Comparison of ENCODE assay signal across 36 cellular contexts in the genomic region with DNA sequence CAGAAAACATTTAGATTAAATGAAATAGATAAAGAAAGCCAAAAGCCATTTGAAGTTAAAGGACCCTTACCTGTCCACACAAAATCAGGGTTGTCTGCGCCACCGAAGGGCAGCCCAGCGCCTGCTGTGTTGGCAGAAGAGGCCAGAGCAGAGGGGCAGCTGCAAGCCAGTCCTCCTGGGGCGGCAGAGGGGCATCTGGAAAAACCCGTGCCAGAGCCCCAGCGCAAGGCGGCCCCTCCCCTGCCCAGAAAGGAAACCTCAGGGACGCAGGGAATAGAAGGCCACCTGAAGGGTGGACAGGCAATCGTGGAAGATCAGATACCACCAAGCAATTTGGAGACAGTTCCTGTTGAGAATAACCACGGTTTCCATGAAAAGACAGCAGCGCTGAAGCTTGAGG. TPM values are rescaled to one million over a fixed set of nuclear protein-coding genes. Genes with fewer than 3 reads are reported as not detected.
"Had no signal": no experiment of that assay in that cellular context is flagged by ENCODE, and none has a peak within 500 bp of the region (broad histone marks: within the 10 kb centered on the region; RNA-seq: fewer than 3 reads in every experiment).

No MANE protein-coding gene starts in this region.

- H3K9me3 Mint-ChIP-seq: endodermal cell; stimulated activated naive CD8-positive, alpha-beta T cell treated with anti-CD3 and anti-CD28 coated beads, Interleukin-15, amount 100 ng/mL, for 72 hours had no signal

- H3K27ac Mint-ChIP-seq: endodermal cell, nephron, neural progenitor cell, progenitor cell of endocrine pancreas had no signal

- H3K9me3 ChIP-seq: esophagus muscularis mucosa, gastroesophageal sphincter, heart left ventricle, left lung, suprapubic skin, transverse colon, upper lobe of right lung, uterus had no signal

- H3K4me3 ChIP-seq: dorsolateral prefrontal cortex, esophagus muscularis mucosa, gastroesophageal sphincter, heart left ventricle, left lung, neural progenitor cell, smooth muscle cell, suprapubic skin, transverse colon, upper lobe of right lung, uterus had no signal

- H3K4me3 Mint-ChIP-seq: endodermal cell; naive thymus-derived CD4-positive, alpha-beta T cell; nephron; neural progenitor cell; stimulated activated naive CD8-positive, alpha-beta T cell treated with anti-CD3 and anti-CD28 coated beads, Interleukin-15, amount 100 ng/mL, for 72 hours had no signal

- H3K27ac ChIP-seq: dorsolateral prefrontal cortex, esophagus muscularis mucosa, foreskin keratinocyte, gastroesophageal sphincter, heart left ventricle, left lung, neural progenitor cell, parathyroid adenoma, suprapubic skin, transverse colon, upper lobe of right lung, uterus had no signal

- DNase-seq: dorsolateral prefrontal cortex; effector CD8-positive, alpha-beta T cell; endodermal cell; foreskin keratinocyte; hippocampal formation; left cardiac atrium; mesendoderm; midbrain; naive thymus-derived CD4-positive, alpha-beta T cell; stimulated activated CD4-positive, alpha-beta T cell treated with anti-CD3 and anti-CD28 coated beads, Interleukin-12 subunit alpha, Interleukin-12 subunit beta, amount 100 ng/mL, for 4 hours; stimulated activated CD4-positive, alpha-beta T cell treated with anti-CD3 and anti-CD28 coated beads, Interleukin-1b, Interleukin-23, amount 100 ng/mL, for 48 hours; stimulated activated CD4-positive, alpha-beta T cell treated with anti-CD3 and anti-CD28 coated beads, Interleukin-4, amount 100 ng/mL, for 1 hour; stimulated activated CD8-positive, alpha-beta memory T cell treated with anti-CD3 and anti-CD28 coated beads, Interleukin-4, amount 100 ng/mL, for 48 hours; stimulated activated naive CD4-positive, alpha-beta T cell; stimulated activated naive CD8-positive, alpha-beta T cell treated with anti-CD3 and anti-CD28 coated beads, Interleukin-15, amount 100 ng/mL, for 72 hours; transverse colon; upper lobe of right lung; uterus had no signal

- H3K4me1 ChIP-seq: foreskin keratinocyte, left lung, neural progenitor cell, parathyroid adenoma, suprapubic skin, transverse colon, upper lobe of right lung, uterus had no signal

- H3K4me1 Mint-ChIP-seq: endodermal cell; nephron; neural progenitor cell; stimulated activated naive CD8-positive, alpha-beta T cell treated with anti-CD3 and anti-CD28 coated beads, Interleukin-15, amount 100 ng/mL, for 72 hours had no signal

- H3K36me3 ChIP-seq: uterus had no signal

- H3K27me3 Mint-ChIP-seq: naive thymus-derived CD4-positive, alpha-beta T cell; progenitor cell of endocrine pancreas; stimulated activated naive CD8-positive, alpha-beta T cell treated with anti-CD3 and anti-CD28 coated beads, Interleukin-15, amount 100 ng/mL, for 72 hours had no signal

- H3K27me3 ChIP-seq: dorsolateral prefrontal cortex, esophagus muscularis mucosa, foreskin keratinocyte, gastroesophageal sphincter, heart left ventricle, left lung, neural progenitor cell, suprapubic skin, transverse colon, upper lobe of right lung, uterus had no signal

- ATAC-seq: foreskin keratinocyte; gastroesophageal sphincter; heart left ventricle; left cardiac atrium; left lung; naive thymus-derived CD4-positive, alpha-beta T cell; sciatic nerve; stimulated activated naive CD8-positive, alpha-beta T cell treated with anti-CD3 and anti-CD28 coated beads, Interleukin-15, amount 100 ng/mL, for 72 hours; upper lobe of right lung had no signal

- H3K9ac ChIP-seq: neural progenitor cell, parathyroid adenoma had no signal

RNA-seq across cellular contexts. Expression of a gene that starts 21.6 kb away (rescaled TPM):
- total RNA-seq: dorsolateral prefrontal cortex, epithelial cell of proximal tubule, esophagus muscularis mucosa, fibroblast of lung, foreskin keratinocyte, gastroesophageal sphincter, heart left ventricle, kidney epithelial cell, left cardiac atrium, left lung, lower leg skin, lung microvascular endothelial cell, mucosa of gallbladder, osteoblast, sciatic nerve, suprapubic skin, transverse colon, upper lobe of right lung, uterus had no signal
